In genomic region chr2:234998404-234999211, GRCh38 we compare ENCODE assay signal across 15 cellular contexts. TPM values are rescaled to one million over a fixed set of nuclear protein-coding genes. Genes with fewer than 3 reads are reported as not detected.
A peak's percentile ranks its signal among the peaks of the same experiment; 100 is the strongest.
DNase-seq lines count a peak whose midpoint lies in the region; ATAC-seq and TF ChIP-seq lines count a peak whose summit lies in the region.
"Had no signal": no experiment of that assay in that cellular context is flagged by ENCODE, and none has a peak within 500 bp of the region (broad histone marks: within the 10 kb centered on the region; RNA-seq: fewer than 3 reads in every experiment).

No MANE protein-coding gene starts in this region.

- peaks cover 31% of the 10 kb centered on the region for H3K36me3 ChIP-seq in HUES64 (ENCODE audit: insufficient read depth, low read length)
- no peaks in the 10 kb centered on the region; the same call in 1 of the 2 replicates for H3K36me3 ChIP-seq in SJCRH30
- H3K36me3 ChIP-seq in hepatocyte (replicated peaks; ENCODE audit: insufficient read depth, low read depth), result no peaks in the 10 kb centered on the region
- peaks cover 5 to 9% of the 10 kb centered on the region in 2 experiments for H3K36me3 ChIP-seq in trophoblast cell (ENCODE audit: control insufficient read depth in 1 of 2, insufficient read depth in 2 of 2, low read length in 2 of 2)
- no peaks in the 10 kb centered on the region for H3K36me3 ChIP-seq in tibial artery
- H3K36me3 ChIP-seq: BLaER1, spleen had no signal

- H3K4me2 ChIP-seq in hepatocyte (peak overlapping the region; percentile 31), trophoblast cell (ENCODE audit: low read length) (no peak overlapping the region)
- H3K4me2 ChIP-seq: BLaER1 had no signal

- H2BK12ac ChIP-seq in trophoblast cell (ENCODE audit: low read length), result no peak overlapping the region

- no peak overlapping the region for H3K4me3 ChIP-seq in HUES64 (ENCODE audit: low read length)
- H3K4me3 ChIP-seq in SJCRH30, result no peak overlapping the region
- H3K4me3 ChIP-seq in hepatocyte, result no peak overlapping the region
- H3K4me3 ChIP-seq in trophoblast cell (ENCODE audit: low read depth, low read length), result no peak overlapping the region
- no peak overlapping the region for H3K4me3 ChIP-seq in tibial artery
- H3K4me3 ChIP-seq: BLaER1, spleen had no signal

- peaks cover 14% of the 10 kb centered on the region for H4K20me1 ChIP-seq in hepatocyte (ENCODE audit: insufficient read depth, poor library complexity, severe bottlenecking)
- H4K20me1 ChIP-seq: BLaER1 had no signal

- H4K8ac ChIP-seq in trophoblast cell (ENCODE audit: low read depth, low read length), result no peak overlapping the region

- H3K14ac ChIP-seq in trophoblast cell (ENCODE audit: low read length), result no peak overlapping the region

- H3K9me2 ChIP-seq in hepatocyte (replicated peaks; ENCODE audit: insufficient read depth), result no peaks in the 10 kb centered on the region

- no peak overlapping the region for H2AK5ac ChIP-seq in trophoblast cell (ENCODE audit: low read length)

- H3K4me1 ChIP-seq in HUES64 (ENCODE audit: insufficient read depth, low read length), result peaks cover 39% of the 10 kb centered on the region
- H3K4me1 ChIP-seq in SJCRH30, result peaks cover 72% of the 10 kb centered on the region
- peaks cover 78% of the 10 kb centered on the region for H3K4me1 ChIP-seq in hepatocyte (ENCODE audit: insufficient read depth)
- peaks cover 51 to 59% of the 10 kb centered on the region in 2 experiments for H3K4me1 ChIP-seq in trophoblast cell (ENCODE audit: control insufficient read depth in 1 of 2, insufficient read depth in 2 of 2, low read length in 2 of 2)
- H3K4me1 ChIP-seq in tibial artery, result peaks cover 4 to 43% (median 31%) of the 10 kb centered on the region in 4 donors

- H3K79me1 ChIP-seq in trophoblast cell (ENCODE audit: low read length), result peaks cover 28% of the 10 kb centered on the region

- no peak overlapping the region for H4K12ac ChIP-seq in trophoblast cell (ENCODE audit: low read depth, low read length)

- no peak overlapping the region for H4K91ac ChIP-seq in trophoblast cell (ENCODE audit: low read depth, low read length)

- intact Hi-C loops in tibial artery (cut with DNase I; ENCODE audit: low total_unique reads), result no loop called here

- H2BK120ac ChIP-seq in trophoblast cell (ENCODE audit: insufficient read depth, low read length, poor library complexity), result no peak overlapping the region

- no peaks in the 10 kb centered on the region for H3K27me3 ChIP-seq in HUES64 (ENCODE audit: insufficient read depth, low read length)
- no peaks in the 10 kb centered on the region for H3K27me3 ChIP-seq in SJCRH30
- no peaks in the 10 kb centered on the region for H3K27me3 ChIP-seq in hepatocyte
- H3K27me3 ChIP-seq in trophoblast cell (ENCODE audit: insufficient read depth, low read length), result no peaks in the 10 kb centered on the region
- H3K27me3 ChIP-seq in tibial artery, result no peaks in the 10 kb centered on the region
- H3K27me3 ChIP-seq: BLaER1 had no signal

- DNase-seq in SJCRH30, result peak; percentile 45 to 64
- peak; percentile 58 for DNase-seq in hepatocyte (ENCODE audit: low spot score)
- peak; percentile 94 for DNase-seq in trophoblast cell
- no peak for DNase-seq in tibial artery
- DNase-seq: activated CD8-positive, alpha-beta T cell treated with anti-CD3 and anti-CD28 coated beads for 36 hours; activated effector memory CD4-positive, alpha-beta T cell treated with Interleukin-2 at 50 U/mL for 16 hours; H7; NCI-H1105; spleen had no signal

- H3K9ac ChIP-seq in HUES64 (ENCODE audit: low read depth, low read length) (no peak overlapping the region), trophoblast cell (ENCODE audit: low read length) (no peak overlapping the region)
- H3K9ac ChIP-seq: BLaER1 had no signal

- no peak overlapping the region for H3K4ac ChIP-seq in trophoblast cell (ENCODE audit: low read depth, low read length)

- ATAC-seq in HG02798 (IDR thresholded peaks at IDR 0.05; ENCODE audit: poor library complexity, unreplicated experiment) (no peak), GM21737 (IDR thresholded peaks at IDR 0.05; ENCODE audit: unreplicated experiment) (no peak), HG02763 (IDR thresholded peaks at IDR 0.05; ENCODE audit: unreplicated experiment) (no peak)
- ATAC-seq: activated CD8-positive, alpha-beta T cell treated with anti-CD3 and anti-CD28 coated beads for 36 hours; left colon had no signal

- H3K9me3 ChIP-seq in HUES64 (ENCODE audit: insufficient read depth, low read depth, low read length) (no peaks in the 10 kb centered on the region), SJCRH30 (replicated peaks) (no peaks in the 10 kb centered on the region), hepatocyte (ENCODE audit: low read depth) (no peaks in the 10 kb centered on the region), trophoblast cell (ENCODE audit: insufficient read depth, low read depth, low read length) (peaks cover 2% of the 10 kb centered on the region), tibial artery (no peaks in the 10 kb centered on the region)
- H3K9me3 ChIP-seq: BLaER1, spleen had no signal

- no peak overlapping the region for H2AFZ ChIP-seq in hepatocyte
- no peak overlapping the region for H2AFZ ChIP-seq in trophoblast cell (ENCODE audit: insufficient read depth, low read length, poor library complexity)

- 84% methylated on average over 29 of the region's 29 CpGs for WGBS in HUES64
- 48% methylated on average over 29 of the region's 29 CpGs for WGBS in hepatocyte (ENCODE audit: low lambda C conversion rate, missing lambda C conversion rate)
- WGBS in trophoblast cell (ENCODE audit: extremely low coverage, insufficient coverage, insufficient read length), result no CpG with 5 or more reads among the region's 29 CpGs

- H2BK5ac ChIP-seq in trophoblast cell (ENCODE audit: low read depth, low read length, poor library complexity), result no peak overlapping the region

- H3K23ac ChIP-seq in trophoblast cell (ENCODE audit: low read length), result no peak overlapping the region

- H3K79me2 ChIP-seq in hepatocyte (peaks cover 66% of the 10 kb centered on the region), trophoblast cell (ENCODE audit: control insufficient read depth, insufficient read depth, low read length, poor library complexity) (peaks cover 11% of the 10 kb centered on the region)

- peak overlapping the region; percentile 6; the same call in 1 of the 2 replicates for H3K27ac ChIP-seq in HUES64 (ENCODE audit: low read depth, low read length)
- no peak overlapping the region for H3K27ac ChIP-seq in SJCRH30
- H3K27ac ChIP-seq in hepatocyte, result peak overlapping the region; percentile 87
- no peak overlapping the region for H3K27ac ChIP-seq in trophoblast cell (ENCODE audit: low read depth, low read length)
- H3K27ac ChIP-seq in tibial artery, result no peak overlapping the region
- H3K27ac ChIP-seq: BLaER1, spleen had no signal

- H3K18ac ChIP-seq in trophoblast cell (ENCODE audit: low read length), result no peak overlapping the region

- TF ChIP-seq CTCF in hepatocyte (IDR thresholded peaks at IDR 0.05; ENCODE audit: poor library complexity) (no peak), tibial artery (IDR thresholded peaks at IDR 0.05) (no peak)

RNA-seq across cellular contexts. Expression of gene SH3BP4, which starts 46.8 kb away (rescaled TPM):
- 26.2 TPM for polyA plus RNA-seq in HUES64 (2013, experiment 1 of 2)
- polyA plus RNA-seq in HUES64 (2013, experiment 2 of 2), result 29.3 TPM
- 32.9 and 35.5 TPM in 2 replicates for total RNA-seq in SJCRH30 (2014; rRNA removed; shearing (Covaris generic))
- total RNA-seq in hepatocyte, result 32.0 and 35.9 TPM in 2 replicates
- polyA plus RNA-seq in hepatocyte, result 20.3 and 23.3 TPM in 2 replicates
- 35.4 and 36.3 TPM in 2 replicates for polyA plus RNA-seq in trophoblast cell (2013)

Comparison
In these comparisons a context has a peak if more than half of its experiments do, and no peak if none do; other contexts are left out.
1. H3K27ac ChIP-seq: peak in HUES64 (single experiment) and hepatocyte (single experiment); none in SJCRH30 (single experiment), trophoblast cell (single experiment) and tibial artery (0 of 2).
2. DNase-seq: peak in SJCRH30 (2 of 2), hepatocyte (single experiment) and trophoblast cell (2 of 2); none in tibial artery (0 of 2).